ENCODE assay signal across 8 cellular contexts in genomic region chr5:16464664-16465543, GRCh38. TPM values are rescaled to one million over a fixed set of nuclear protein-coding genes. Genes with fewer than 3 reads are reported as not detected.
DNase-seq lines count a peak whose midpoint lies in the region; ATAC-seq and TF ChIP-seq lines count a peak whose summit lies in the region.

No MANE protein-coding gene starts in this region.

- peaks cover 20 to 54% of the 10 kb centered on the region in 2 donors for H3K36me3 Mint-ChIP-seq in stimulated activated naive B cell treated with anti-CD40 and anti-IgM and Interleukin-4, amounts not matched to agents 10 μg/mL and 1 μg/mL and 100 μg/mL, for 72 hours

- H3K27ac ChIP-seq in Karpas-422 (ENCODE audit: low read length), result no peak overlapping the region

- TF ChIP-seq CTCF in BJ (IDR thresholded peaks at IDR 0.05; ENCODE audit: insufficient read depth, low read depth, low read length), result no peak

- H3K9me3 ChIP-seq in Karpas-422 (ENCODE audit: low read length) (no peaks in the 10 kb centered on the region), iPS-18c (ENCODE audit: control insufficient read depth, insufficient read depth, low read length) (no peaks in the 10 kb centered on the region)

- no peaks in the 10 kb centered on the region for H3K9me2 ChIP-seq in Karpas-422 (replicated peaks; ENCODE audit: insufficient read depth, low read length)

- DNase-seq in BJ (ENCODE audit: low read depth) (no peak), Karpas-422 (peak; percentile 72), amniotic epithelial cell (ENCODE audit: low read depth) (peak; percentile 21), NCI-H524 treated with DMSO at 0.1 percent for 48 hours (lab: John Stamatoyannopoulos, UW) (no peak)
- DNase-seq in stimulated activated naive B cell treated with anti-CD40 and anti-IgM and Interleukin-4, amounts not matched to agents 10 μg/mL and 1 μg/mL and 100 μg/mL, for 72 hours, result no peak

- H3K27me3 ChIP-seq in BJ (ENCODE audit: control insufficient read depth, insufficient read depth, low read length) (no peaks in the 10 kb centered on the region), Karpas-422 (ENCODE audit: low read length) (no peaks in the 10 kb centered on the region)

- H3K4me1 Mint-ChIP-seq in stimulated activated naive B cell treated with anti-CD40 and anti-IgM and Interleukin-4, amounts not matched to agents 10 μg/mL and 1 μg/mL and 100 μg/mL, for 72 hours, result peaks cover 51 to 70% of the 10 kb centered on the region in 2 donors

- ATAC-seq in stimulated activated naive B cell treated with anti-CD40 and anti-IgM and Interleukin-4, amounts not matched to agents 10 μg/mL and 1 μg/mL and 100 μg/mL, for 72 hours (replicated peaks), result peak in 1 of 2 donors; percentile 14
- ATAC-seq in GM21737 (IDR thresholded peaks at IDR 0.05; ENCODE audit: unreplicated experiment) (no peak), GM18909 (IDR thresholded peaks at IDR 0.05; ENCODE audit: poor library complexity, unreplicated experiment) (no peak)

- peak overlapping the region; percentile 96 to 100 for H3K4me3 Mint-ChIP-seq in stimulated activated naive B cell treated with anti-CD40 and anti-IgM and Interleukin-4, amounts not matched to agents 10 μg/mL and 1 μg/mL and 100 μg/mL, for 72 hours

- peaks cover 56% of the 10 kb centered on the region for H3K4me1 ChIP-seq in Karpas-422 (ENCODE audit: low read length)

- H4K20me1 ChIP-seq in Karpas-422 (ENCODE audit: insufficient read depth, low read depth, low read length), result peaks cover 38% of the 10 kb centered on the region

- peak overlapping the region; percentile 98 for H3K9ac ChIP-seq in Karpas-422 (ENCODE audit: low read length)

- H3K4me2 ChIP-seq in Karpas-422 (ENCODE audit: low read depth, low read length, poor library complexity, severe bottlenecking), result peak overlapping the region; percentile 79

- CTCF ChIA-PET in BJ (lab: Yijun Ruan, JAX), result interaction anchor here (1.4 kb wide), 1 partner anchor 9 kb away, joined by 4 read pairs; no protein-coding TSS in a partner anchor

- peak overlapping the region; percentile 84 for H3K4me3 ChIP-seq in BJ (ENCODE audit: low read depth, low read length)
- peak overlapping the region; percentile 99 for H3K4me3 ChIP-seq in Karpas-422 (ENCODE audit: low read length)
- peak overlapping the region; percentile 77 for H3K4me3 ChIP-seq in iPS-18c (ENCODE audit: insufficient read depth, low read depth, low read length)

- H2AFZ ChIP-seq in Karpas-422 (ENCODE audit: low read length), result peak overlapping the region; percentile 71; the same call in 1 of the 2 replicates

- peaks cover 3% of the 10 kb centered on the region for H3K36me3 ChIP-seq in BJ (ENCODE audit: control insufficient read depth, insufficient read depth, low read length)
- peaks cover 30% of the 10 kb centered on the region for H3K36me3 ChIP-seq in Karpas-422 (ENCODE audit: insufficient read depth, low read length)

- peaks cover 74% of the 10 kb centered on the region for H3K79me2 ChIP-seq in Karpas-422 (ENCODE audit: low read length)

- peak overlapping the region; percentile 98 for H3K27ac Mint-ChIP-seq in stimulated activated naive B cell treated with anti-CD40 and anti-IgM and Interleukin-4, amounts not matched to agents 10 μg/mL and 1 μg/mL and 100 μg/mL, for 72 hours

- H3K9me3 Mint-ChIP-seq in stimulated activated naive B cell treated with anti-CD40 and anti-IgM and Interleukin-4, amounts not matched to agents 10 μg/mL and 1 μg/mL and 100 μg/mL, for 72 hours, result no peaks in the 10 kb centered on the region

- POLR2A ChIA-PET in BJ (lab: Charles Lee), result no interaction called here

- no peaks in the 10 kb centered on the region for H3K27me3 Mint-ChIP-seq in stimulated activated naive B cell treated with anti-CD40 and anti-IgM and Interleukin-4, amounts not matched to agents 10 μg/mL and 1 μg/mL and 100 μg/mL, for 72 hours

RNA-seq across cellular contexts. Expression of gene ZNF622, which starts 0.7 kb away (rescaled TPM):
- polyA plus RNA-seq in BJ (2011; rRNA removed), result 16.9 and 20.3 TPM in 2 replicates
- polyA minus RNA-seq in BJ (2011; rRNA and poly(A)+ RNA removed), result 10.3 and 12.7 TPM in 2 replicates
- total RNA-seq in Karpas-422 (2014; rRNA removed; shearing (Covaris generic); ENCODE audit: low replicate concordance), result 23.1 and 30.2 TPM in 2 replicates

Comparison
In these comparisons a context has a peak if more than half of its experiments do, and no peak if none do; other contexts are left out.
1. DNase-seq: peak in Karpas-422 (single experiment) and amniotic epithelial cell (single experiment); none in BJ (single experiment), stimulated activated naive B cell treated with anti-CD40 and anti-IgM and Interleukin-4, amounts not matched to agents 10 μg/mL and 1 μg/mL and 100 μg/mL, for 72 hours (single experiment) and NCI-H524 treated with DMSO at 0.1 percent for 48 hours (single experiment).
2. Peak in every context shown above with its lines, with median percentiles within 50 percentile points of each other: H3K4me3 ChIP-seq.